Comparison of ENCODE assay signal across 1 cellular context in genomic region chr1:26431979-26432695, GRCh38.
TF ChIP-seq lines count a peak whose summit lies in the region.

TSS of gene DHDDS (plus strand) at chr1:26432321. CDS start at chr1:26432946, 625 bp downstream.

TF ChIP-seq in H1, 55 proteins besides CTCF, POLR2A, EP300 and RAD21 (continued from another document):
- TF ChIP-seq E2F6 (IDR thresholded peaks at IDR 0.05) = peak; percentile 98
- TF ChIP-seq CBX8 (IDR thresholded peaks at IDR 0.05; ENCODE audit: borderline replicate concordance, low read depth, low read length) = no peak
- TF ChIP-seq TBP (IDR thresholded peaks at IDR 0.05; ENCODE audit: low read depth, low read length) = peak; percentile 75
- TF ChIP-seq CHD1 (IDR thresholded peaks at IDR 0.05; ENCODE audit: low read depth, low read length) = no peak
- TF ChIP-seq RXRA (IDR thresholded peaks at IDR 0.05; ENCODE audit: insufficient read depth, low read depth, low read length) = no peak
- TF ChIP-seq KDM1A (IDR thresholded peaks at IDR 0.05; ENCODE audit: borderline replicate concordance, low read length) = no peak
- TF ChIP-seq SP2 (IDR thresholded peaks at IDR 0.05; ENCODE audit: low read length) = no peak
- TF ChIP-seq KDM5A (IDR thresholded peaks at IDR 0.05; ENCODE audit: low read length) = peak; percentile 82
- TF ChIP-seq SP4 (IDR thresholded peaks at IDR 0.05; ENCODE audit: low read length) = peak; percentile 94; the same call in 1 of the 2 replicates
- TF ChIP-seq HDAC2 (IDR thresholded peaks at IDR 0.05; ENCODE audit: borderline replicate concordance in 1 of 2, low read depth in 2 of 2, low read length in 2 of 2) = peak; percentile 96 to 100
- TF ChIP-seq SP1 (IDR thresholded peaks at IDR 0.05; ENCODE audit: low read depth, low read length) = peak; percentile 88
- peak; percentile 72 for TF ChIP-seq TAF1 (IDR thresholded peaks at IDR 0.05; ENCODE audit: low read depth, low read length)
- TF ChIP-seq RNF2 (IDR thresholded peaks at IDR 0.05; ENCODE audit: borderline replicate concordance, low read depth, low read length, missing control alignments, poor library complexity, severe bottlenecking) = no peak
- TF ChIP-seq SIRT6 (IDR thresholded peaks at IDR 0.05; ENCODE audit: low read length) = no peak
- peak; percentile 83 for TF ChIP-seq SRF (IDR thresholded peaks at IDR 0.05; ENCODE audit: low read depth, low read length)
- no peak; the same call in 1 of the 2 replicates for TF ChIP-seq TCF12 (IDR thresholded peaks at IDR 0.05; ENCODE audit: low read depth, low read length)
- peak; percentile 94 for TF ChIP-seq ASH2L (IDR thresholded peaks at IDR 0.05; ENCODE audit: low read length)
- no peak for TF ChIP-seq EZH2 (IDR thresholded peaks at IDR 0.05; ENCODE audit: low read depth, low read length, severe bottlenecking)
- no peak for TF ChIP-seq HDAC6 (IDR thresholded peaks at IDR 0.05; ENCODE audit: low read depth, low read length)
- peak; percentile 40; the same call in 1 of the 2 replicates for TF ChIP-seq JUND (IDR thresholded peaks at IDR 0.05; ENCODE audit: low read length)
- TF ChIP-seq TEAD4 (IDR thresholded peaks at IDR 0.05; ENCODE audit: low read depth, low read length) = peak; percentile 45
- TF ChIP-seq CREB1 (IDR thresholded peaks at IDR 0.05) = peak; percentile 100
- TF ChIP-seq GTF2F1 (IDR thresholded peaks at IDR 0.05; ENCODE audit: borderline replicate concordance, low read depth, low read length) = no peak
- TF ChIP-seq RFX5 (IDR thresholded peaks at IDR 0.05; ENCODE audit: borderline replicate concordance, low read depth, low read length) = no peak
- no peak for TF ChIP-seq FOSL1 (IDR thresholded peaks at IDR 0.05; ENCODE audit: insufficient read depth, low read depth, low read length)
- no peak for TF ChIP-seq POU5F1 (IDR thresholded peaks at IDR 0.05; ENCODE audit: low read depth, low read length)
- no peak for TF ChIP-seq SUZ12 (IDR thresholded peaks at IDR 0.05; ENCODE audit: low read length)
- TF ChIP-seq SIX5 (IDR thresholded peaks at IDR 0.05; ENCODE audit: low read depth, low read length) = no peak
- TF ChIP-seq SAP30 (IDR thresholded peaks at IDR 0.05; ENCODE audit: insufficient read depth, insufficient replicate concordance, low read length) = peak; percentile 57
- peak; percentile 99 for TF ChIP-seq BACH1 (IDR thresholded peaks at IDR 0.05; ENCODE audit: low read length)
- peak; percentile 68 for TF ChIP-seq PHF8 (conservative IDR thresholded peaks at IDR 0.05; ENCODE audit: low read depth, low read length)
- no peak for TF ChIP-seq ZNF274 (IDR thresholded peaks at IDR 0.05; ENCODE audit: borderline replicate concordance, extremely low read depth, low read length)
- TF ChIP-seq CEBPB (IDR thresholded peaks at IDR 0.05; ENCODE audit: low read depth, low read length) = no peak
- 0 out of 2 replicates have a peak, but pooled peaks have one; percentile 56 for TF ChIP-seq EGR1 (IDR thresholded peaks at IDR 0.05; ENCODE audit: borderline replicate concordance, low read depth, low read length)
- no peak for TF ChIP-seq CHD7 (IDR thresholded peaks at IDR 0.05; ENCODE audit: insufficient replicate concordance, low read length)
- TF ChIP-seq MAX (IDR thresholded peaks at IDR 0.05) = peak; percentile 100
- no peak for TF ChIP-seq BCL11A (IDR thresholded peaks at IDR 0.05; ENCODE audit: low read depth in 2 of 2, low read length in 2 of 2)
- TF ChIP-seq POLR2AphosphoS5 (IDR thresholded peaks at IDR 0.05; ENCODE audit: low read depth, low read length) = peak; percentile 67; the same call in 1 of the 2 replicates
- TF ChIP-seq YY1 (IDR thresholded peaks at IDR 0.05; ENCODE audit: low read depth, low read length) = no peak; the same call in 1 of the 2 replicates
- TF ChIP-seq GABPA (IDR thresholded peaks at IDR 0.05; ENCODE audit: borderline replicate concordance, insufficient read depth, low read length) = peak; percentile 21; the same call in 1 of the 2 replicates
- peak; percentile 98 for TF ChIP-seq USF2 (IDR thresholded peaks at IDR 0.05; ENCODE audit: low read length)
- TF ChIP-seq CBX5 (IDR thresholded peaks at IDR 0.05; ENCODE audit: low read depth, low read length) = no peak
- TF ChIP-seq KDM4A (IDR thresholded peaks at IDR 0.05; ENCODE audit: low read depth, low read length, severe bottlenecking) = peak; percentile 99
- no peak for TF ChIP-seq JUN (IDR thresholded peaks at IDR 0.05; ENCODE audit: low read depth, low read length)
- TF ChIP-seq BRCA1 (IDR thresholded peaks at IDR 0.05; ENCODE audit: low read depth, low read length) = peak; percentile 63
- TF ChIP-seq SIN3A (conservative IDR thresholded peaks at IDR 0.05 in 1 of 2, IDR thresholded peaks at IDR 0.05 in 1 of 2; ENCODE audit: low read depth in 1 of 2, low read length in 2 of 2) = peak; percentile 91 to 92; a peak in 3 of 4 replicates
- TF ChIP-seq NANOG (IDR thresholded peaks at IDR 0.05; ENCODE audit: insufficient read depth, low read depth, low read length, poor library complexity, severe bottlenecking) = no peak
- TF ChIP-seq RBBP5 (IDR thresholded peaks at IDR 0.05; ENCODE audit: borderline replicate concordance, low read depth, low read length) = peak; percentile 90
- peak; percentile 83 for TF ChIP-seq NRF1 (IDR thresholded peaks at IDR 0.05; ENCODE audit: low read depth, low read length)
- TF ChIP-seq CTBP2 (IDR thresholded peaks at IDR 0.05; ENCODE audit: borderline replicate concordance, insufficient read depth, insufficient read length, low read length) = peak; percentile 61
- TF ChIP-seq CHD2 (IDR thresholded peaks at IDR 0.05; ENCODE audit: low read length) = peak; percentile 71; the same call in 1 of the 2 replicates
- TF ChIP-seq TAF7 (optimal IDR thresholded peaks at IDR 0.05; ENCODE audit: borderline replicate concordance, low read depth, low read length) = no peak
- peak; percentile 95 for TF ChIP-seq ATF3 (IDR thresholded peaks at IDR 0.05; ENCODE audit: insufficient read depth, low read depth, low read length)
